ENCODE assay signal across 23 cellular contexts in the genomic region with DNA sequence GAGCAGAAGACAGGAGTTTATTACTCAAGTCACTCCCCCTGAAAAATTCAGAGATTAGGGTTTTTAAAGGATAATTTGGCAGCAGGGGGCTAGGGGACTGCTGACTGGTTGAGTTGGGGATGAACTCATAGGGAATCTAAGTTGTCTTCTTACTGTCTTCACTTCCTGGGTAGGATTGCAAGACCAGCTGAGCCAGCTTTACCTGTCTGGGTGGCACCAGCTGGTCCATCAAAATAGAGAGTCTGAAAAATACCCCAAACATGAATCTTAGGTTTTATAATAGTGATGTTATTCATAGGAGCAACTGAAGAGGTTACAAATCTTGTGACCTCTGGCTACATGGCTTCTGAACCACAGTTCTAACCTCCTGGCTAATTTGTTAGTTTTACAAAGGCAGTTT.
A peak's percentile ranks its signal among the peaks of the same experiment; 100 is the strongest.
DNase-seq lines count a peak whose midpoint lies in the region; ATAC-seq and TF ChIP-seq lines count a peak whose summit lies in the region.
"Had no signal": no experiment of that assay in that cellular context is flagged by ENCODE, and none has a peak within 500 bp of the region (broad histone marks: within the 10 kb centered on the region; RNA-seq: fewer than 3 reads in every experiment).

No MANE protein-coding gene starts in this region.

- no peak overlapping the region for H2BK12ac ChIP-seq in trophoblast cell (ENCODE audit: low read length)

- no peak overlapping the region for H4K8ac ChIP-seq in trophoblast cell (ENCODE audit: low read depth, low read length)

- no peak overlapping the region for H3K4ac ChIP-seq in trophoblast cell (ENCODE audit: low read depth, low read length)

- H2BK120ac ChIP-seq in trophoblast cell (ENCODE audit: insufficient read depth, low read length, poor library complexity): no peak overlapping the region

- POLR2A ChIA-PET in HEK293T (lab: Yijun Ruan, JAX): no interaction called here

- H4K91ac ChIP-seq in trophoblast cell (ENCODE audit: low read depth, low read length): no peak overlapping the region

- H3K23ac ChIP-seq in trophoblast cell (ENCODE audit: low read length): no peak overlapping the region

- no peak overlapping the region for H2BK5ac ChIP-seq in trophoblast cell (ENCODE audit: low read depth, low read length, poor library complexity)

- H3K9ac ChIP-seq in OCI-LY3 (ENCODE audit: low read length): no peak overlapping the region
- H3K9ac ChIP-seq in trophoblast cell (ENCODE audit: low read length): no peak overlapping the region

- DNase-seq in SIG-M5 treated with dmso at 0.1 percent for 504 hours (lab: John Stamatoyannopoulos, UW; ENCODE audit: unreplicated experiment) (peak; percentile 51), SIG-M5 (lab: John Stamatoyannopoulos, UW) (no peak), epithelial cell of esophagus (ENCODE audit: low read depth) (peak; percentile 69), trophoblast cell (peak; percentile 10 to 37), HEK293T (ENCODE audit: extremely low spot score) (no peak)
- DNase-seq: CD8-positive, alpha-beta T cell; DMS79 treated with DMSO at 0.1 percent for 48 hours; GF-D8; Karpas-422; MV-4-11; NCI-H1105 treated with DMSO at 0.1 percent for 48 hours; NCI-H146; NCI-H2029; NCI-H526 treated with DMSO at 0.1 percent for 48 hours; Peyer's patch; SJCRH30 had no signal

- H4K12ac ChIP-seq in trophoblast cell (ENCODE audit: low read depth, low read length): no peak overlapping the region

- no peak overlapping the region for H3K14ac ChIP-seq in trophoblast cell (ENCODE audit: low read length)

- no peak overlapping the region for H2AK5ac ChIP-seq in trophoblast cell (ENCODE audit: low read length)

- H3K27ac ChIP-seq in OCI-LY3 (ENCODE audit: low read length) (peak overlapping the region; percentile 35), trophoblast cell (ENCODE audit: low read depth, low read length) (no peak overlapping the region)
- H3K27ac ChIP-seq: C4-2B, Peyer's patch, SJCRH30 had no signal

- H3K79me1 ChIP-seq in trophoblast cell (ENCODE audit: low read length): no peaks in the 10 kb centered on the region

- no peaks in the 10 kb centered on the region for H4K20me1 ChIP-seq in OCI-LY3 (ENCODE audit: insufficient read depth, low read length)

- H3K79me2 ChIP-seq in OCI-LY3 (ENCODE audit: low read length) (peaks cover 5% of the 10 kb centered on the region; the same call in 1 of the 2 replicates), trophoblast cell (ENCODE audit: control insufficient read depth, insufficient read depth, low read length, poor library complexity) (no peaks in the 10 kb centered on the region)

- CTCF ChIA-PET in HEK293T (lab: Yijun Ruan, JAX): no interaction called here

- H3K4me1 ChIP-seq in OCI-LY3 (ENCODE audit: low read length) (peaks cover 26% of the 10 kb centered on the region), trophoblast cell (ENCODE audit: control insufficient read depth in 1 of 2, insufficient read depth in 2 of 2, low read length in 2 of 2) (no peaks in the 10 kb centered on the region)
- H3K4me1 ChIP-seq: Caco-2, Peyer's patch, SJCRH30 had no signal

- H2AFZ ChIP-seq in OCI-LY3 (ENCODE audit: low read depth, low read length): no peak overlapping the region
- no peak overlapping the region for H2AFZ ChIP-seq in trophoblast cell (ENCODE audit: insufficient read depth, low read length, poor library complexity)
- H2AFZ ChIP-seq: GM23338 had no signal

- H3K9me3 ChIP-seq in OCI-LY3 (ENCODE audit: insufficient read depth, low read length) (peaks cover 37% of the 10 kb centered on the region), trophoblast cell (ENCODE audit: insufficient read depth, low read depth, low read length) (peaks cover 7% of the 10 kb centered on the region)
- H3K9me3 ChIP-seq: SJCRH30 had no signal

- peaks cover 33% of the 10 kb centered on the region for H3K36me3 ChIP-seq in OCI-LY3 (replicated peaks; ENCODE audit: low read depth, low read length)
- H3K36me3 ChIP-seq in trophoblast cell (ENCODE audit: control insufficient read depth in 1 of 2, insufficient read depth in 2 of 2, low read length in 2 of 2): no peaks in the 10 kb centered on the region
- H3K36me3 ChIP-seq: HAP-1, Peyer's patch, SJCRH30 had no signal

- no peak overlapping the region for H3K18ac ChIP-seq in trophoblast cell (ENCODE audit: low read length)

- no peak overlapping the region for H3K4me2 ChIP-seq in OCI-LY3 (ENCODE audit: low read length)
- no peak overlapping the region for H3K4me2 ChIP-seq in trophoblast cell (ENCODE audit: low read length)
- H3K4me2 ChIP-seq: GM23338 had no signal

- no peak for TF ChIP-seq CTCF in OCI-LY3 (IDR thresholded peaks at IDR 0.05; ENCODE audit: low read depth, low read length)
- no peak for TF ChIP-seq CTCF in epithelial cell of esophagus (IDR thresholded peaks at IDR 0.05; ENCODE audit: insufficient read depth, low read depth, low read length, missing control alignments)

- H3K27me3 ChIP-seq in OCI-LY3 (ENCODE audit: low read depth, low read length) (no peaks in the 10 kb centered on the region), trophoblast cell (ENCODE audit: insufficient read depth, low read length) (no peaks in the 10 kb centered on the region)
- H3K27me3 ChIP-seq: Peyer's patch, SJCRH30 had no signal

- ATAC-seq in HG02678 (IDR thresholded peaks at IDR 0.05; ENCODE audit: unreplicated experiment): no peak
- ATAC-seq: CD8-positive, alpha-beta T cell; GM23338; SK-N-SH treated with all-trans-retinoic acid at 6 μM for 48 hours had no signal

- H3K4me3 ChIP-seq in OCI-LY3 (ENCODE audit: low read length) (no peak overlapping the region), epithelial cell of esophagus (ENCODE audit: low read length) (no peak overlapping the region), trophoblast cell (ENCODE audit: low read depth, low read length) (no peak overlapping the region)
- H3K4me3 ChIP-seq: GM23338, HAP-1, Peyer's patch, SJCRH30 had no signal

TF ChIP-seq in HEK293T, 16 proteins besides CTCF, POLR2A, EP300 and RAD21:
- TF ChIP-seq ELF4 (IDR thresholded peaks at IDR 0.05) (no peak), ZNF384 (IDR thresholded peaks at IDR 0.05) (no peak), FOXK2 (IDR thresholded peaks at IDR 0.05) (no peak), HDGF (IDR thresholded peaks at IDR 0.05; ENCODE audit: borderline replicate concordance) (no peak), SP1 (IDR thresholded peaks at IDR 0.05) (no peak), LEF1 (IDR thresholded peaks at IDR 0.05; ENCODE audit: borderline replicate concordance) (no peak), FOXM1 (IDR thresholded peaks at IDR 0.05; ENCODE audit: borderline replicate concordance) (no peak), SUZ12 (IDR thresholded peaks at IDR 0.05) (no peak), CTBP1 (IDR thresholded peaks at IDR 0.05; ENCODE audit: borderline replicate concordance) (no peak), NFRKB (IDR thresholded peaks at IDR 0.05) (no peak), BHLHE40 (IDR thresholded peaks at IDR 0.05; ENCODE audit: borderline replicate concordance) (no peak), L3MBTL2 (conservative IDR thresholded peaks at IDR 0.05) (no peak), TARDBP (IDR thresholded peaks at IDR 0.05) (no peak), FOXA1 (IDR thresholded peaks at IDR 0.05) (no peak), ARNT (IDR thresholded peaks at IDR 0.05) (no peak)
- TF ChIP-seq, protein P1, sequence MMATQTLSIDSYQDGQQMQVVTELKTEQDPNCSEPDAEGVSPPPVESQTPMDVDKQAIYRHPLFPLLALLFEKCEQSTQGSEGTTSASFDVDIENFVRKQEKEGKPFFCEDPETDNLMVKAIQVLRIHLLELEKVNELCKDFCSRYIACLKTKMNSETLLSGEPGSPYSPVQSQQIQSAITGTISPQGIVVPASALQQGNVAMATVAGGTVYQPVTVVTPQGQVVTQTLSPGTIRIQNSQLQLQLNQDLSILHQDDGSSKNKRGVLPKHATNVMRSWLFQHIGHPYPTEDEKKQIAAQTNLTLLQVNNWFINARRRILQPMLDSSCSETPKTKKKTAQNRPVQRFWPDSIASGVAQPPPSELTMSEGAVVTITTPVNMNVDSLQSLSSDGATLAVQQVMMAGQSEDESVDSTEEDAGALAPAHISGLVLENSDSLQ (IDR thresholded peaks at IDR 0.05): no peak

Comparison
In these comparisons a context has a peak if more than half of its experiments do, and no peak if none do; other contexts are left out.
1. DNase-seq: peak in SIG-M5 treated with dmso at 0.1 percent for 504 hours (single experiment), epithelial cell of esophagus (single experiment) and trophoblast cell (2 of 2); none in SIG-M5 (single experiment) and HEK293T (single experiment).